Comparison of ENCODE assay signal across 3 cellular contexts in the genomic region with DNA sequence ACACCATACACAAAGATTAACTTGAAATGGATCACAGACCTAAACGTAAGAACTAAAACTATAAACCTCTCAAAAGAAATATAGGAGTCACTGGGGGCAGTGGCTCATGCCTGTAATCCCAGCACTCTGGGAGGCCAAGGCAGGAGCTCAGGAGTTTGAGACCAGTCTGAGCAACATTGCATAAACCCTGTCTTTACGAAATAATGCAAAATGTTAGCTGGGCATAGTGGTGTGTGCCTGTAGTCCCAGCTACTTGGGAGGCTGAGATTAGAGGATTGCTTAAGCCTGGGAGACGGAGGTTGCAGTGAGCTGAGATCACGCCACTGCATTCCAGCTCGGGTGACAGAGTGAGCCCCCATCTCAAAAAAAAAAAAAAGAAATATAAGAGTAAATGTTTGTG.
"Had no signal": no experiment of that assay in that cellular context is flagged by ENCODE, and none has a peak within 500 bp of the region (broad histone marks: within the 10 kb centered on the region; RNA-seq: fewer than 3 reads in every experiment).

No MANE protein-coding gene starts in this region.

- DNase-seq: GDM1, GF-D8 had no signal

- H3K4me3 ChIP-seq: GM12878 had no signal
